In genomic region chrX:110520053-110520452, GRCh38 we compare ENCODE assay signal across 24 cellular contexts.
"Had no signal": no experiment of that assay in that cellular context is flagged by ENCODE, and none has a peak within 500 bp of the region (broad histone marks: within the 10 kb centered on the region; RNA-seq: fewer than 3 reads in every experiment).

No MANE protein-coding gene starts in this region.

- H3K9ac ChIP-seq: SK-N-SH had no signal

- H3K27ac ChIP-seq: HL-60 had no signal

- H3K27me3 ChIP-seq: MG63 had no signal

- H3K4me2 ChIP-seq: SK-N-SH had no signal

- H3K9me3 ChIP-seq: MG63, SK-N-SH had no signal

- H3K4me3 ChIP-seq: MG63 had no signal

- FAIRE-seq: HTR-8/SVneo, RCC 7860 had no signal

- H3K9me2 ChIP-seq: SK-N-SH had no signal

- DNase-seq: IMR-90, Karpas-422, KG1, MG63, NCI-H1092, NCI-H1105 treated with DMSO at 0.1 percent for 48 hours, NCI-H1417 treated with DMSO at 0.1 percent for 48 hours, NCI-H146, NCI-H1694 treated with DMSO at 0.1 percent for 48 hours, NCI-H1930, NCI-H2081 treated with DMSO at 0.1 percent for 48 hours, NCI-H2171, NCI-H226, NCI-H446, NCI-H510A, NCI-H524 treated with DMSO at 0.1 percent for 48 hours, NCI-H69, NCI-H774, Right ventricle myocardium superior, RPMI8226, SK-N-SH had no signal

- H3K36me3 ChIP-seq: MG63 had no signal
